33 cellular contexts compared by ENCODE assay signal in genomic region chr20:17519606-17520285, GRCh38. TPM values are rescaled to one million over a fixed set of nuclear protein-coding genes. Genes with fewer than 3 reads are reported as not detected.
"Had no signal": no experiment of that assay in that cellular context is flagged by ENCODE, and none has a peak within 500 bp of the region (broad histone marks: within the 10 kb centered on the region; RNA-seq: fewer than 3 reads in every experiment).

No MANE protein-coding gene starts in this region.

- H3K9me3 Mint-ChIP-seq: activated CD4-positive, alpha-beta T cell treated with anti-CD3 and anti-CD28 coated beads, Interleukin-2, amount 10 ng/mL, durations not matched to agents 7 days and 5 days; activated naive CD4-positive, alpha-beta T cell treated with anti-CD3 and anti-CD28 coated beads, Interleukin-2, amount 50 U/mL, for 24 hours; activated T-cell treated with anti-CD3 and anti-CD28 coated beads, Interleukin-2, amount 50 U/mL, for 24 hours; activated T-helper 2 cell treated with anti-CD3 and anti-CD28 coated beads, Interferon-gamma antibody, Interleukin-2, Interleukin-4, amounts not matched to agents 10 μg/mL and 5 μg/mL and 100 μg/mL, durations not matched to agents 14 hours and 24 hours and 36 hours had no signal

- H3K4me1 ChIP-seq: ascending aorta, breast epithelium had no signal

- H3K27me3 ChIP-seq: ascending aorta, breast epithelium had no signal

- H3K4me2 ChIP-seq: PC-9 had no signal

- DNase-seq: activated CD4-positive, alpha-beta T cell treated with anti-CD3 and anti-CD28 coated beads, Interleukin-2, amount 10 ng/mL, durations not matched to agents 7 days and 5 days; activated CD4-positive, alpha-beta T cell treated with anti-CD3 and anti-CD28 coated beads, Interleukin-2, amount 50 U/mL, for 48 hours; activated CD8-positive, alpha-beta T cell treated with anti-CD3 and anti-CD28 coated beads, Interleukin-2, amount 10 ng/mL, durations not matched to agents 7 days and 5 days; activated gamma-delta T cell; activated naive CD4-positive, alpha-beta T cell treated with Interleukin-2 at 50 U/mL for 16 hours; activated naive CD8-positive, alpha-beta T cell treated with anti-CD3 and anti-CD28 coated beads, Interleukin-2, amount 10 ng/mL, durations not matched to agents 7 days and 5 days; activated T-cell treated with anti-CD3 and anti-CD28 coated beads, Interleukin-2, amount 50 U/mL, for 24 hours; Kasumi-1; MM.1S; MV-4-11; NCI-H1092; NCI-H1436 treated with DMSO at 0.1 percent for 48 hours; NCI-H1694 treated with DMSO at 0.1 percent for 48 hours; NCI-H2029 treated with DMSO at 0.1 percent for 48 hours; NCI-H2107; NCI-H2171; NCI-H510A; NCI-H526; NCI-H748 treated with DMSO at 0.1 percent for 48 hours; NK-92 treated with Interleukin-12 subunit alpha and Interleukin-12 subunit beta, amount 100 ng/mL, for 24 hours; PC-9; SIG-M5; SW 1271; T-helper 1 cell; T-helper 2 cell; T-helper 9 cell; WERI-Rb-1 had no signal

- H3K9me3 ChIP-seq: ascending aorta, breast epithelium had no signal

- H3K36me3 ChIP-seq: ascending aorta, breast epithelium, WERI-Rb-1 had no signal

- H3K36me3 Mint-ChIP-seq: activated naive CD4-positive, alpha-beta T cell treated with anti-CD3 and anti-CD28 coated beads, Interleukin-2, amount 50 U/mL, for 24 hours; activated naive CD8-positive, alpha-beta T cell treated with anti-CD3 and anti-CD28 coated beads, Interleukin-2, amount 10 ng/mL, durations not matched to agents 7 days and 5 days had no signal

- H3K27me3 Mint-ChIP-seq: activated naive CD4-positive, alpha-beta T cell treated with anti-CD3 and anti-CD28 coated beads, Interleukin-2, amount 50 U/mL, for 24 hours; activated T-cell treated with anti-CD3 and anti-CD28 coated beads, Interleukin-2, amount 50 U/mL, for 24 hours had no signal

- H3K27ac Mint-ChIP-seq: activated CD4-positive, alpha-beta T cell treated with anti-CD3 and anti-CD28 coated beads, Interleukin-2, amount 10 ng/mL, durations not matched to agents 7 days and 5 days; activated CD8-positive, alpha-beta T cell treated with anti-CD3 and anti-CD28 coated beads, Interleukin-2, amount 10 ng/mL, durations not matched to agents 7 days and 5 days; activated naive CD4-positive, alpha-beta T cell treated with anti-CD3 and anti-CD28 coated beads, Interleukin-2, amount 50 U/mL, for 24 hours; activated naive CD8-positive, alpha-beta T cell treated with anti-CD3 and anti-CD28 coated beads, Interleukin-2, amount 10 ng/mL, durations not matched to agents 7 days and 5 days; activated T-cell treated with anti-CD3 and anti-CD28 coated beads, Interleukin-2, amount 50 U/mL, for 24 hours; activated T-helper 2 cell treated with anti-CD3 and anti-CD28 coated beads, Interferon-gamma antibody, Interleukin-2, Interleukin-4, amounts not matched to agents 10 μg/mL and 5 μg/mL and 100 μg/mL, durations not matched to agents 14 hours and 24 hours and 36 hours had no signal

- H3K4me3 Mint-ChIP-seq: activated CD4-positive, alpha-beta T cell treated with anti-CD3 and anti-CD28 coated beads, Interleukin-2, amount 10 ng/mL, durations not matched to agents 7 days and 5 days; activated CD8-positive, alpha-beta T cell treated with anti-CD3 and anti-CD28 coated beads, Interleukin-2, amount 10 ng/mL, durations not matched to agents 7 days and 5 days; activated naive CD4-positive, alpha-beta T cell treated with anti-CD3 and anti-CD28 coated beads, Interleukin-2, amount 50 U/mL, for 24 hours; activated naive CD8-positive, alpha-beta T cell treated with anti-CD3 and anti-CD28 coated beads, Interleukin-2, amount 10 ng/mL, durations not matched to agents 7 days and 5 days; activated T-cell treated with anti-CD3 and anti-CD28 coated beads, Interleukin-2, amount 50 U/mL, for 24 hours had no signal

- H3K27ac ChIP-seq: ascending aorta, breast epithelium, PC-9, RWPE1, WERI-Rb-1 had no signal

- H3K4me3 ChIP-seq: ascending aorta, breast epithelium, PC-9 had no signal

- ATAC-seq: activated CD8-positive, alpha-beta T cell treated with anti-CD3 and anti-CD28 coated beads, Interleukin-2, amount 10 ng/mL, durations not matched to agents 7 days and 5 days; Right ventricle myocardium inferior had no signal

- H3K4me1 Mint-ChIP-seq: activated naive CD4-positive, alpha-beta T cell treated with anti-CD3 and anti-CD28 coated beads, Interleukin-2, amount 50 U/mL, for 24 hours had no signal

RNA-seq across cellular contexts. Expression of gene BFSP1, which starts 11.4 kb away (rescaled TPM):
- total RNA-seq: ascending aorta had no signal
